8 cellular contexts compared by ENCODE assay signal in genomic region chr10:29734980-29735627, GRCh38.
DNase-seq lines count a peak whose midpoint lies in the region; ATAC-seq, FAIRE-seq and TF ChIP-seq lines count a peak whose summit lies in the region.

No MANE protein-coding gene starts in this region.

- peak; percentile 9 for ATAC-seq in GM21360 (IDR thresholded peaks at IDR 0.05; ENCODE audit: unreplicated experiment)

- no peaks in the 10 kb centered on the region for H3K9me3 ChIP-seq in Caco-2

- intact Hi-C loops in Caco-2 (cut with micrococcal nuclease; ENCODE audit: unreplicated experiment), result loop anchor here (1.0 to 5.0 kb wide), 6 partner anchors 10 to 267 kb away; no protein-coding TSS in a partner anchor

- POLR2A ChIA-PET in Caco-2 (lab: Charles Lee), result interaction anchor here (0.8 to 1.0 kb wide), 3 partner anchors 106 to 131 kb away, joined by 3 to 6 read pairs (median 3); no protein-coding TSS in a partner anchor

- H3K4me1 ChIP-seq in Caco-2, result peaks cover 30% of the 10 kb centered on the region

- no peak for FAIRE-seq in HTR-8/SVneo (lab: Jason Lieb, UNC)

- H3K27me3 Mint-ChIP-seq in Caco-2 (ENCODE audit: insufficient read depth, unreplicated experiment), result no peaks in the 10 kb centered on the region

- peaks cover 9% of the 10 kb centered on the region for H3K36me3 Mint-ChIP-seq in Caco-2 (ENCODE audit: insufficient read depth, unreplicated experiment)

- H3K27ac Mint-ChIP-seq in Caco-2 (ENCODE audit: unreplicated experiment), result peak overlapping the region; percentile 62

- H3K27me3 ChIP-seq in Caco-2 (replicated peaks; ENCODE audit: control insufficient read depth, insufficient read depth, low read length), result no peaks in the 10 kb centered on the region

- H3K4me3 Mint-ChIP-seq in Caco-2 (ENCODE audit: unreplicated experiment), result peak overlapping the region; percentile 91

- no peaks in the 10 kb centered on the region for H3K9me3 Mint-ChIP-seq in Caco-2 (ENCODE audit: unreplicated experiment)

- H3K36me3 ChIP-seq in Caco-2 (ENCODE audit: control insufficient read depth, insufficient read depth, low read length), result no peaks in the 10 kb centered on the region

- peaks cover 21% of the 10 kb centered on the region for H3K4me1 Mint-ChIP-seq in Caco-2 (ENCODE audit: low read depth, unreplicated experiment)

- CTCF ChIA-PET in Caco-2 (lab: Charles Lee), result interaction anchor here (0.8 to 1.8 kb wide), 4 partner anchors 26 to 222 kb away, joined by 3 to 6 read pairs (median 4); partner anchors contain the start of gene SVIL

- H3K4me3 ChIP-seq in Caco-2 (ENCODE audit: low read depth, low read length) (peak overlapping the region; percentile 75), WI38 (ENCODE audit: low read depth, low read length) (peak overlapping the region; percentile 86)

- no TSS peak for BruUV-seq in Caco-2 (replicated peaks; lab: Mats Ljungman, UMichigan)

- peak; percentile 54 to 75 for DNase-seq in Caco-2
- peak; percentile 31 for DNase-seq in HTR-8/SVneo (ENCODE audit: insufficient read length, low spot score)
- DNase-seq in cerebellar cortex (ENCODE audit: low spot score), result peak; percentile 9
- DNase-seq in left kidney (ENCODE audit: low read depth, low spot score), result peak; percentile 86
- DNase-seq in stimulated activated CD4-positive, alpha-beta T cell treated with anti-CD3 and anti-CD28 coated beads, Interleukin-2, amount 100 ng/mL, for 48 hours, result peak; percentile 40 to 42
- DNase-seq in NCI-H1048 (lab: John Stamatoyannopoulos, UW), result no peak

- no peak for TF ChIP-seq CTCF in Caco-2 (IDR thresholded peaks at IDR 0.05; ENCODE audit: insufficient read depth in 1 of 2, low read depth in 1 of 2, low read length in 1 of 2, severe bottlenecking in 1 of 2, unreplicated experiment in 1 of 2)
- TF ChIP-seq CTCF in WI38 (IDR thresholded peaks at IDR 0.05; ENCODE audit: low read depth, low read length), result no peak
